In the genomic region with DNA sequence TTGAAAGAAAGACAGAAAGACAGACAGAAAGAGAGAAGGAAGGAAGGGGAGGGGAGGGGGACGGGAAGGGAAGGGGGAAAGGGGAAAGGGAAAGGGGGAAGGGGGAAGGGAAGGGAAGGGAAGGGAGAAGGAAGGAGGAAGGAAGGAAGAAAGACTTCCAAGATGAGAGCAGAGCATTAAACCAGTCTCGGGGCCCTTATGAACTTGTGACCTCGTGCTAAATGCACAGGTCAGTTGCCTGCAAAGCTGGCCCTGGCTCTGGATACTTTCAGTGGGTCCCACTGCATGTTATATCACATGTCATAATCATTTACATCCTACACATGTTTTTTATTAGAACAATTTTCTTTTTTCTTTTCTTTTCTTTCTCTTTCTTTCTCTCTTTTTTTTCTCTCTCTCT, we compare ENCODE assay signal across 1 cellular context.
TF ChIP-seq lines count a peak whose summit lies in the region.

No MANE protein-coding gene starts in this region.

TF ChIP-seq in K562, 482 proteins besides CTCF, POLR2A, EP300 and RAD21 (continued from another document):
- TF ChIP-seq, protein P1, sequence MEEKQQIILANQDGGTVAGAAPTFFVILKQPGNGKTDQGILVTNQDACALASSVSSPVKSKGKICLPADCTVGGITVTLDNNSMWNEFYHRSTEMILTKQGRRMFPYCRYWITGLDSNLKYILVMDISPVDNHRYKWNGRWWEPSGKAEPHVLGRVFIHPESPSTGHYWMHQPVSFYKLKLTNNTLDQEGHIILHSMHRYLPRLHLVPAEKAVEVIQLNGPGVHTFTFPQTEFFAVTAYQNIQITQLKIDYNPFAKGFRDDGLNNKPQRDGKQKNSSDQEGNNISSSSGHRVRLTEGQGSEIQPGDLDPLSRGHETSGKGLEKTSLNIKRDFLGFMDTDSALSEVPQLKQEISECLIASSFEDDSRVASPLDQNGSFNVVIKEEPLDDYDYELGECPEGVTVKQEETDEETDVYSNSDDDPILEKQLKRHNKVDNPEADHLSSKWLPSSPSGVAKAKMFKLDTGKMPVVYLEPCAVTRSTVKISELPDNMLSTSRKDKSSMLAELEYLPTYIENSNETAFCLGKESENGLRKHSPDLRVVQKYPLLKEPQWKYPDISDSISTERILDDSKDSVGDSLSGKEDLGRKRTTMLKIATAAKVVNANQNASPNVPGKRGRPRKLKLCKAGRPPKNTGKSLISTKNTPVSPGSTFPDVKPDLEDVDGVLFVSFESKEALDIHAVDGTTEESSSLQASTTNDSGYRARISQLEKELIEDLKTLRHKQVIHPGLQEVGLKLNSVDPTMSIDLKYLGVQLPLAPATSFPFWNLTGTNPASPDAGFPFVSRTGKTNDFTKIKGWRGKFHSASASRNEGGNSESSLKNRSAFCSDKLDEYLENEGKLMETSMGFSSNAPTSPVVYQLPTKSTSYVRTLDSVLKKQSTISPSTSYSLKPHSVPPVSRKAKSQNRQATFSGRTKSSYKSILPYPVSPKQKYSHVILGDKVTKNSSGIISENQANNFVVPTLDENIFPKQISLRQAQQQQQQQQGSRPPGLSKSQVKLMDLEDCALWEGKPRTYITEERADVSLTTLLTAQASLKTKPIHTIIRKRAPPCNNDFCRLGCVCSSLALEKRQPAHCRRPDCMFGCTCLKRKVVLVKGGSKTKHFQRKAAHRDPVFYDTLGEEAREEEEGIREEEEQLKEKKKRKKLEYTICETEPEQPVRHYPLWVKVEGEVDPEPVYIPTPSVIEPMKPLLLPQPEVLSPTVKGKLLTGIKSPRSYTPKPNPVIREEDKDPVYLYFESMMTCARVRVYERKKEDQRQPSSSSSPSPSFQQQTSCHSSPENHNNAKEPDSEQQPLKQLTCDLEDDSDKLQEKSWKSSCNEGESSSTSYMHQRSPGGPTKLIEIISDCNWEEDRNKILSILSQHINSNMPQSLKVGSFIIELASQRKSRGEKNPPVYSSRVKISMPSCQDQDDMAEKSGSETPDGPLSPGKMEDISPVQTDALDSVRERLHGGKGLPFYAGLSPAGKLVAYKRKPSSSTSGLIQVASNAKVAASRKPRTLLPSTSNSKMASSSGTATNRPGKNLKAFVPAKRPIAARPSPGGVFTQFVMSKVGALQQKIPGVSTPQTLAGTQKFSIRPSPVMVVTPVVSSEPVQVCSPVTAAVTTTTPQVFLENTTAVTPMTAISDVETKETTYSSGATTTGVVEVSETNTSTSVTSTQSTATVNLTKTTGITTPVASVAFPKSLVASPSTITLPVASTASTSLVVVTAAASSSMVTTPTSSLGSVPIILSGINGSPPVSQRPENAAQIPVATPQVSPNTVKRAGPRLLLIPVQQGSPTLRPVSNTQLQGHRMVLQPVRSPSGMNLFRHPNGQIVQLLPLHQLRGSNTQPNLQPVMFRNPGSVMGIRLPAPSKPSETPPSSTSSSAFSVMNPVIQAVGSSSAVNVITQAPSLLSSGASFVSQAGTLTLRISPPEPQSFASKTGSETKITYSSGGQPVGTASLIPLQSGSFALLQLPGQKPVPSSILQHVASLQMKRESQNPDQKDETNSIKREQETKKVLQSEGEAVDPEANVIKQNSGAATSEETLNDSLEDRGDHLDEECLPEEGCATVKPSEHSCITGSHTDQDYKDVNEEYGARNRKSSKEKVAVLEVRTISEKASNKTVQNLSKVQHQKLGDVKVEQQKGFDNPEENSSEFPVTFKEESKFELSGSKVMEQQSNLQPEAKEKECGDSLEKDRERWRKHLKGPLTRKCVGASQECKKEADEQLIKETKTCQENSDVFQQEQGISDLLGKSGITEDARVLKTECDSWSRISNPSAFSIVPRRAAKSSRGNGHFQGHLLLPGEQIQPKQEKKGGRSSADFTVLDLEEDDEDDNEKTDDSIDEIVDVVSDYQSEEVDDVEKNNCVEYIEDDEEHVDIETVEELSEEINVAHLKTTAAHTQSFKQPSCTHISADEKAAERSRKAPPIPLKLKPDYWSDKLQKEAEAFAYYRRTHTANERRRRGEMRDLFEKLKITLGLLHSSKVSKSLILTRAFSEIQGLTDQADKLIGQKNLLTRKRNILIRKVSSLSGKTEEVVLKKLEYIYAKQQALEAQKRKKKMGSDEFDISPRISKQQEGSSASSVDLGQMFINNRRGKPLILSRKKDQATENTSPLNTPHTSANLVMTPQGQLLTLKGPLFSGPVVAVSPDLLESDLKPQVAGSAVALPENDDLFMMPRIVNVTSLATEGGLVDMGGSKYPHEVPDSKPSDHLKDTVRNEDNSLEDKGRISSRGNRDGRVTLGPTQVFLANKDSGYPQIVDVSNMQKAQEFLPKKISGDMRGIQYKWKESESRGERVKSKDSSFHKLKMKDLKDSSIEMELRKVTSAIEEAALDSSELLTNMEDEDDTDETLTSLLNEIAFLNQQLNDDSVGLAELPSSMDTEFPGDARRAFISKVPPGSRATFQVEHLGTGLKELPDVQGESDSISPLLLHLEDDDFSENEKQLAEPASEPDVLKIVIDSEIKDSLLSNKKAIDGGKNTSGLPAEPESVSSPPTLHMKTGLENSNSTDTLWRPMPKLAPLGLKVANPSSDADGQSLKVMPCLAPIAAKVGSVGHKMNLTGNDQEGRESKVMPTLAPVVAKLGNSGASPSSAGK (IDR thresholded peaks at IDR 0.05) = peak; percentile 17; the same call in 1 of the 2 replicates
- TF ChIP-seq PCBP1 (IDR thresholded peaks at IDR 0.05; ENCODE audit: low read depth, low read length, poor library complexity, severe bottlenecking) (peak; percentile 62), ZNF668 (CRISPR knock-in tag; IDR thresholded peaks at IDR 0.05) (no peak), EZH2 (IDR thresholded peaks at IDR 0.05; ENCODE audit: borderline replicate concordance, low read depth, low read length) (no peak), ZBED1 (IDR thresholded peaks at IDR 0.05) (no peak), SPI1 (IDR thresholded peaks at IDR 0.05; ENCODE audit: borderline replicate concordance, low read depth, low read length) (no peak), FOS (IDR thresholded peaks at IDR 0.05; ENCODE audit: extremely low read depth, insufficient read length) (no peak), HDAC8 (tag; IDR thresholded peaks at IDR 0.05) (no peak), TEAD1 (CRISPR knock-in tag; IDR thresholded peaks at IDR 0.05) (no peak), STAT5A (IDR thresholded peaks at IDR 0.05; ENCODE audit: borderline replicate concordance, low read length) (no peak), SMAD2 (IDR thresholded peaks at IDR 0.05; ENCODE audit: low read depth, low read length) (no peak), XRCC5 (IDR thresholded peaks at IDR 0.05; ENCODE audit: low read depth, low read length) (no peak), TAL1 (IDR thresholded peaks at IDR 0.05) (no peak), STAG1 (CRISPR knock-in tag; IDR thresholded peaks at IDR 0.05; ENCODE audit: borderline replicate concordance) (no peak)
